Comparison of ENCODE assay signal across 21 cellular contexts in genomic region chr4:40582413-40582812, GRCh38. TPM values are rescaled to one million over a fixed set of nuclear protein-coding genes. Genes with fewer than 3 reads are reported as not detected.
"Had no signal": no experiment of that assay in that cellular context is flagged by ENCODE, and none has a peak within 500 bp of the region (broad histone marks: within the 10 kb centered on the region; RNA-seq: fewer than 3 reads in every experiment).

No MANE protein-coding gene starts in this region.

- H3K27ac Mint-ChIP-seq: activated CD4-positive, alpha-beta memory T cell treated with anti-CD3 and anti-CD28 coated beads, Interleukin-2, amount 10 ng/mL, durations not matched to agents 7 days and 5 days; activated CD4-positive, alpha-beta T cell treated with anti-CD3 and anti-CD28 coated beads, Interleukin-2, amount 10 ng/mL, durations not matched to agents 7 days and 5 days; activated naive CD4-positive, alpha-beta T cell treated with anti-CD3 and anti-CD28 coated beads, Interleukin-2, amount 50 U/mL, for 72 hours; activated T-helper 17 cell treated with anti-CD3 and anti-CD28 coated beads, Interleukin-2, amount 50 U/mL, for 72 hours; natural killer cell treated with Interleukin-12 subunit alpha and Interleukin-12 subunit beta and Interleukin-15 and Interleukin-18, amount 100 ng/mL, for 72 hours had no signal

- H3K9me3 Mint-ChIP-seq: activated CD4-positive, alpha-beta memory T cell treated with anti-CD3 and anti-CD28 coated beads, Interleukin-2, amount 10 ng/mL, durations not matched to agents 7 days and 5 days; activated CD4-positive, alpha-beta T cell treated with anti-CD3 and anti-CD28 coated beads, Interleukin-2, amount 10 ng/mL, durations not matched to agents 7 days and 5 days; activated T-cell treated with anti-CD3 and anti-CD28 coated beads, Interleukin-2, amount 50 U/mL, for 4 hours; activated T-helper 17 cell treated with anti-CD3 and anti-CD28 coated beads, Interleukin-2, amount 50 U/mL, for 72 hours; central memory CD8-positive, alpha-beta T cell; natural killer cell treated with Interleukin-12 subunit alpha and Interleukin-12 subunit beta and Interleukin-15 and Interleukin-18, amount 100 ng/mL, for 72 hours had no signal

- H3K4me3 Mint-ChIP-seq: activated CD4-positive, alpha-beta memory T cell treated with anti-CD3 and anti-CD28 coated beads, Interleukin-2, amount 10 ng/mL, durations not matched to agents 7 days and 5 days; activated CD4-positive, alpha-beta T cell treated with anti-CD3 and anti-CD28 coated beads, Interleukin-2, amount 10 ng/mL, durations not matched to agents 7 days and 5 days; activated T-cell treated with anti-CD3 and anti-CD28 coated beads, Interleukin-2, amount 50 U/mL, for 4 hours; activated T-helper 17 cell treated with anti-CD3 and anti-CD28 coated beads, Interleukin-2, amount 50 U/mL, for 72 hours; central memory CD8-positive, alpha-beta T cell; natural killer cell treated with Interleukin-12 subunit alpha and Interleukin-12 subunit beta and Interleukin-15 and Interleukin-18, amount 100 ng/mL, for 72 hours had no signal

- ATAC-seq: activated naive CD4-positive, alpha-beta T cell treated with anti-CD3 and anti-CD28 coated beads, Interleukin-2, amount 50 U/mL, for 72 hours; activated T-helper 17 cell treated with anti-CD3 and anti-CD28 coated beads, Interleukin-2, amount 50 U/mL, for 72 hours; mucosa of descending colon; natural killer cell treated with Interleukin-12 subunit alpha and Interleukin-12 subunit beta and Interleukin-15 and Interleukin-18, amount 100 ng/mL, for 72 hours; right cardiac atrium had no signal

- H3K4me1 Mint-ChIP-seq: activated T-helper 17 cell treated with anti-CD3 and anti-CD28 coated beads, Interleukin-2, amount 50 U/mL, for 72 hours; central memory CD8-positive, alpha-beta T cell had no signal

- H3K36me3 Mint-ChIP-seq: activated naive CD4-positive, alpha-beta T cell treated with anti-CD3 and anti-CD28 coated beads, Interleukin-2, amount 50 U/mL, for 72 hours; natural killer cell treated with Interleukin-12 subunit alpha and Interleukin-12 subunit beta and Interleukin-15 and Interleukin-18, amount 100 ng/mL, for 72 hours had no signal

- DNase-seq: activated CD4-positive, alpha-beta memory T cell treated with anti-CD3 and anti-CD28 coated beads, Interleukin-2, amount 10 ng/mL, durations not matched to agents 7 days and 5 days; activated CD4-positive, alpha-beta T cell treated with anti-CD3 and anti-CD28 coated beads for 1 hour; activated CD4-positive, alpha-beta T cell treated with anti-CD3 and anti-CD28 coated beads, Interleukin-2, amount 10 ng/mL, durations not matched to agents 7 days and 5 days; activated T-cell treated with anti-CD3 and anti-CD28 coated beads, Interleukin-2, amount 50 U/mL, for 4 hours; anterior cingulate cortex; dermis blood vessel endothelial cell; effector CD4-positive, alpha-beta T cell; esophagus squamous epithelium; left ventricle myocardium inferior; mucosa of descending colon; nucleus accumbens; right cardiac atrium; spleen; stimulated activated naive CD4-positive, alpha-beta T cell treated with Interleukin-2 at 50 U/mL for 16 hours; T1000; WERI-Rb-1 had no signal

RNA-seq across cellular contexts. Expression of gene RBM47, which starts 47.3 kb away (rescaled TPM):
- total RNA-seq: myocyte had no signal
